ENCODE assay signal across 8 cellular contexts in the genomic region with DNA sequence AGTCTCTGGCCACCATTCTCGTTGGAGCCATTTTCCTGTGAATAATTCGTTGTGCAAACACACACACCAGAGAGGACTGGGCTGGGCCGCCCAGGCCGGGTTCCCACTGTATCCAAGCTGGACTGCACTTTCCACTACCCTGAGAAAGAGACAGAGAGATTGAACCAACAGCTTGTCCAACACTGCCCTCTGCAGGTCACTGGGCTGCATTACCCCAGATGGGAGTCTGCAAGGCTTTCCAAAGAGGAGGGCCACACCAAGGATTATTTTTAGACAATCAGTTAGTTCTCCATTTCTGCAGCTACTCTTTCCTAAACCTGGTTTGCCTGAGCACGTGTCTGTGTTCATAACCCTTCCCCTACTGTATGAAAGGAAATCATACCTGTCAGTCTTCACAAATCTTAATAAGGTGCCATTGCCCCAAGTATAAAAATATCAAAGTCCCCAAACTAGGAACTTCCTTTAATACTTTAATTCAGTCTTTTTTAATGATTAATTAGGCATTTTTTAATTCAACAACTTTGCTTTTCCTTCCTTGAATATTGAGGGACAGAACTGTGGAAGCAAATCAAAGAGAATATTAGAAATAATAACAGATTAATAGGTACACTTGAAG. TPM values are rescaled to one million over a fixed set of nuclear protein-coding genes. Genes with fewer than 3 reads are reported as not detected.
DNase-seq lines count a peak whose midpoint lies in the region; ATAC-seq and TF ChIP-seq lines count a peak whose summit lies in the region.

No MANE protein-coding gene starts in this region.

- no peaks in the 10 kb centered on the region for H3F3A ChIP-seq in neural cell (ENCODE audit: insufficient read depth, low read length, poor library complexity, severe bottlenecking)

- H3K36me3 ChIP-seq in KMS-11 (ENCODE audit: insufficient read depth), result no peaks in the 10 kb centered on the region
- no peaks in the 10 kb centered on the region for H3K36me3 ChIP-seq in neural cell (ENCODE audit: insufficient read depth, low read length)

- no peak for TF ChIP-seq EP300 in neural cell (conservative IDR thresholded peaks at IDR 0.05; ENCODE audit: poor library complexity, severe bottlenecking)

- peak; percentile 67 for ATAC-seq in GM19463 (IDR thresholded peaks at IDR 0.05; ENCODE audit: unreplicated experiment)
- peak; percentile 87 for ATAC-seq in stimulated activated naive CD8-positive, alpha-beta T cell treated with anti-CD3 and anti-CD28 coated beads, Interleukin-15, amount 100 ng/mL, for 72 hours

- H3K27ac ChIP-seq in C4-2B, result no peak overlapping the region
- H3K27ac ChIP-seq in KMS-11, result no peak overlapping the region
- no peak overlapping the region for H3K27ac ChIP-seq in neural cell (ENCODE audit: low read length)

- no peaks in the 10 kb centered on the region for H3K9me2 ChIP-seq in neural cell (ENCODE audit: insufficient read depth, low read length)

- H3K27ac Mint-ChIP-seq in stimulated activated naive CD8-positive, alpha-beta T cell treated with anti-CD3 and anti-CD28 coated beads, Interleukin-15, amount 100 ng/mL, for 72 hours, result no peak overlapping the region

- peak; percentile 97 for TF ChIP-seq RAD21 in neural cell (conservative IDR thresholded peaks at IDR 0.05)

- no peaks in the 10 kb centered on the region for H3K4me1 ChIP-seq in KMS-11 (ENCODE audit: low read depth, poor library complexity, severe bottlenecking)

- no peak overlapping the region for H2AFZ ChIP-seq in KMS-11 (ENCODE audit: low read depth)
- H2AFZ ChIP-seq in neural cell (ENCODE audit: low read depth, low read length), result no peak overlapping the region

- H4K20me1 ChIP-seq in KMS-11 (ENCODE audit: insufficient read depth) (no peaks in the 10 kb centered on the region), neural cell (ENCODE audit: insufficient read depth) (no peaks in the 10 kb centered on the region)

- H3K9me3 ChIP-seq in neural cell (ENCODE audit: low read length), result no peaks in the 10 kb centered on the region

- H3K79me2 ChIP-seq in KMS-11 (ENCODE audit: insufficient read depth, low read depth) (no peaks in the 10 kb centered on the region), neural cell (replicated peaks; ENCODE audit: insufficient read depth, low read length) (no peaks in the 10 kb centered on the region)

- DNase-seq in RKO (ENCODE audit: low spot score) (peak; percentile 81), fibroblast of pulmonary artery (ENCODE audit: low read depth) (peak; percentile 91)
- peak; percentile 88 to 89 for DNase-seq in activated T-cell treated with anti-CD3 and anti-CD28 coated beads, Interleukin-2, amount 50 U/mL, for 48 hours
- DNase-seq in stimulated activated naive CD8-positive, alpha-beta T cell treated with anti-CD3 and anti-CD28 coated beads, Interleukin-15, amount 100 ng/mL, for 72 hours, result peak; percentile 75

- TF ChIP-seq CTCF in C4-2B (conservative IDR thresholded peaks at IDR 0.05) (peak; percentile 98), KMS-11 (conservative IDR thresholded peaks at IDR 0.05; ENCODE audit: low read depth, low read length) (peak; percentile 95), fibroblast of pulmonary artery (IDR thresholded peaks at IDR 0.05; ENCODE audit: low read length, missing control alignments) (peak; percentile 98), neural cell (IDR thresholded peaks at IDR 0.05; ENCODE audit: poor library complexity, severe bottlenecking) (peak; percentile 95)

- H3K9ac ChIP-seq in KMS-11 (no peak overlapping the region), neural cell (ENCODE audit: low read length) (no peak overlapping the region)

- H3K4me3 Mint-ChIP-seq in stimulated activated naive CD8-positive, alpha-beta T cell treated with anti-CD3 and anti-CD28 coated beads, Interleukin-15, amount 100 ng/mL, for 72 hours, result no peak overlapping the region

- H3K4me2 ChIP-seq in KMS-11, result no peak overlapping the region
- H3K4me2 ChIP-seq in neural cell (ENCODE audit: low read length), result no peak overlapping the region

- no peaks in the 10 kb centered on the region for H3K9me3 Mint-ChIP-seq in stimulated activated naive CD8-positive, alpha-beta T cell treated with anti-CD3 and anti-CD28 coated beads, Interleukin-15, amount 100 ng/mL, for 72 hours

- no peaks in the 10 kb centered on the region for H3K27me3 Mint-ChIP-seq in stimulated activated naive CD8-positive, alpha-beta T cell treated with anti-CD3 and anti-CD28 coated beads, Interleukin-15, amount 100 ng/mL, for 72 hours

- H3K27me3 ChIP-seq in KMS-11 (ENCODE audit: insufficient read depth, low read depth) (no peaks in the 10 kb centered on the region), neural cell (ENCODE audit: insufficient read depth, low read depth, low read length) (no peaks in the 10 kb centered on the region)

- H3K4me3 ChIP-seq in KMS-11 (IDR thresholded peaks at IDR 0.05; ENCODE audit: insufficient read depth, low read depth, low read length), result no peak overlapping the region
- H3K4me3 ChIP-seq in fibroblast of pulmonary artery (replicated peaks; ENCODE audit: low read depth, low read length), result no peak overlapping the region
- no peak overlapping the region for H3K4me3 ChIP-seq in neural cell (ENCODE audit: low read length)

- H3K4me1 Mint-ChIP-seq in stimulated activated naive CD8-positive, alpha-beta T cell treated with anti-CD3 and anti-CD28 coated beads, Interleukin-15, amount 100 ng/mL, for 72 hours, result peaks cover 5% of the 10 kb centered on the region

TF ChIP-seq in neural cell, 6 proteins besides CTCF, POLR2A, EP300 and RAD21:
- TF ChIP-seq SMC3 (conservative IDR thresholded peaks at IDR 0.05; ENCODE audit: poor library complexity), result peak; percentile 98
- no peak for TF ChIP-seq TAF1 (IDR thresholded peaks at IDR 0.05; ENCODE audit: low read depth)
- peak; percentile 13 for TF ChIP-seq MXI1 (conservative IDR thresholded peaks at IDR 0.05; ENCODE audit: poor library complexity, severe bottlenecking)
- TF ChIP-seq, protein P1, sequence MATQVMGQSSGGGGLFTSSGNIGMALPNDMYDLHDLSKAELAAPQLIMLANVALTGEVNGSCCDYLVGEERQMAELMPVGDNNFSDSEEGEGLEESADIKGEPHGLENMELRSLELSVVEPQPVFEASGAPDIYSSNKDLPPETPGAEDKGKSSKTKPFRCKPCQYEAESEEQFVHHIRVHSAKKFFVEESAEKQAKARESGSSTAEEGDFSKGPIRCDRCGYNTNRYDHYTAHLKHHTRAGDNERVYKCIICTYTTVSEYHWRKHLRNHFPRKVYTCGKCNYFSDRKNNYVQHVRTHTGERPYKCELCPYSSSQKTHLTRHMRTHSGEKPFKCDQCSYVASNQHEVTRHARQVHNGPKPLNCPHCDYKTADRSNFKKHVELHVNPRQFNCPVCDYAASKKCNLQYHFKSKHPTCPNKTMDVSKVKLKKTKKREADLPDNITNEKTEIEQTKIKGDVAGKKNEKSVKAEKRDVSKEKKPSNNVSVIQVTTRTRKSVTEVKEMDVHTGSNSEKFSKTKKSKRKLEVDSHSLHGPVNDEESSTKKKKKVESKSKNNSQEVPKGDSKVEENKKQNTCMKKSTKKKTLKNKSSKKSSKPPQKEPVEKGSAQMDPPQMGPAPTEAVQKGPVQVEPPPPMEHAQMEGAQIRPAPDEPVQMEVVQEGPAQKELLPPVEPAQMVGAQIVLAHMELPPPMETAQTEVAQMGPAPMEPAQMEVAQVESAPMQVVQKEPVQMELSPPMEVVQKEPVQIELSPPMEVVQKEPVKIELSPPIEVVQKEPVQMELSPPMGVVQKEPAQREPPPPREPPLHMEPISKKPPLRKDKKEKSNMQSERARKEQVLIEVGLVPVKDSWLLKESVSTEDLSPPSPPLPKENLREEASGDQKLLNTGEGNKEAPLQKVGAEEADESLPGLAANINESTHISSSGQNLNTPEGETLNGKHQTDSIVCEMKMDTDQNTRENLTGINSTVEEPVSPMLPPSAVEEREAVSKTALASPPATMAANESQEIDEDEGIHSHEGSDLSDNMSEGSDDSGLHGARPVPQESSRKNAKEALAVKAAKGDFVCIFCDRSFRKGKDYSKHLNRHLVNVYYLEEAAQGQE (IDR thresholded peaks at IDR 0.05; ENCODE audit: borderline replicate concordance), result no peak

RNA-seq across cellular contexts. Expression of a gene that starts 13.3 kb away (rescaled TPM):
- polyA plus RNA-seq in neural cell, result not detected in 2 replicates
- not detected in 2 replicates for polyA minus RNA-seq in neural cell
